In the genomic region with DNA sequence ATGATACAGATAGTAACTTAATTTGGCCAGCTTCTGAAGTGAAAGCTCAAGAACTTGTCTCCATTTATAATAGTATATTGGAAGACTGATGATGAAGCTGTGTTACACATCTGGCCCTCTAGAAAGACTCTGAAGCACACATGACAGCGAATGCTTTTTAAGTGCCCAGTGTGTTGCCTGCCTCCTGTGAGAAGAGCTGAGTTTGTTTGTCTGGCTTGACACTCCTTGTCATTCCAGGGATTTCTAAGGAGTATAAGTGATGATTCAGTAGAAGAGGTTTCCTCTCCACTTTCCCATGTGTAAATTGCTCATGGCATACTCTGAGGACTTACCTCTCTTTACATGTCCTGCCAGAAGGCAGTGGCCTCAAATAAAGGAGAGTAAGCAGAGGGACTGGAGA, we compare ENCODE assay signal across 16 cellular contexts. TPM values are rescaled to one million over a fixed set of nuclear protein-coding genes. Genes with fewer than 3 reads are reported as not detected.
DNase-seq lines count a peak whose midpoint lies in the region; ATAC-seq and TF ChIP-seq lines count a peak whose summit lies in the region.
"Had no signal": no experiment of that assay in that cellular context is flagged by ENCODE, and none has a peak within 500 bp of the region (broad histone marks: within the 10 kb centered on the region; RNA-seq: fewer than 3 reads in every experiment).

No MANE protein-coding gene starts in this region.

- no peaks in the 10 kb centered on the region for H3K9me3 ChIP-seq in aorta (ENCODE audit: control insufficient read depth, low read length)
- H3K9me3 ChIP-seq: esophagus muscularis mucosa, upper lobe of left lung had no signal

- peak overlapping the region in 1 of 3 experiments; percentile 1 for H3K4me3 Mint-ChIP-seq in nephron
- H3K4me3 Mint-ChIP-seq in activated CD8-positive, alpha-beta memory T cell treated with anti-CD3 and anti-CD28 coated beads, Interleukin-2, amount 10 ng/mL, durations not matched to agents 7 days and 5 days = no peak overlapping the region
- H3K4me3 Mint-ChIP-seq: activated naive CD4-positive, alpha-beta T cell treated with anti-CD3 and anti-CD28 coated beads, Interleukin-2, amount 10 ng/mL, durations not matched to agents 7 days and 5 days; mesothelial cell of epicardium; WTC11 had no signal

- no peaks in the 10 kb centered on the region for H3K27me3 Mint-ChIP-seq in nephron (ENCODE audit: low read depth)
- no peaks in the 10 kb centered on the region for H3K27me3 Mint-ChIP-seq in activated CD8-positive, alpha-beta memory T cell treated with anti-CD3 and anti-CD28 coated beads, Interleukin-2, amount 10 ng/mL, durations not matched to agents 7 days and 5 days

- H3K27ac ChIP-seq in aorta (ENCODE audit: low read depth in 1 of 2, low read length in 2 of 2) = no peak overlapping the region
- H3K27ac ChIP-seq: BLaER1, esophagus muscularis mucosa, upper lobe of left lung had no signal

- CTCF ChIA-PET in activated CD8-positive, alpha-beta memory T cell treated with anti-CD3 and anti-CD28 coated beads, Interleukin-2, amount 10 ng/mL, durations not matched to agents 7 days and 5 days (lab: Charles Lee) = no interaction called here

- H3K4me1 ChIP-seq in aorta (ENCODE audit: control insufficient read depth in 1 of 2, insufficient read depth in 2 of 2, low read length in 2 of 2) = no peaks in the 10 kb centered on the region

- H3K36me3 Mint-ChIP-seq in nephron (ENCODE audit: low read depth) = peaks cover 87% of the 10 kb centered on the region
- peaks cover 21% of the 10 kb centered on the region for H3K36me3 Mint-ChIP-seq in activated CD8-positive, alpha-beta memory T cell treated with anti-CD3 and anti-CD28 coated beads, Interleukin-2, amount 10 ng/mL, durations not matched to agents 7 days and 5 days

- no peak for TF ChIP-seq CTCF in AG10803 (conservative IDR thresholded peaks at IDR 0.05; ENCODE audit: low read length)
- TF ChIP-seq CTCF in epithelial cell of esophagus (IDR thresholded peaks at IDR 0.05; ENCODE audit: insufficient read depth, low read depth, low read length, missing control alignments) = no peak
- no peak for TF ChIP-seq CTCF in nephron (IDR thresholded peaks at IDR 0.05; ENCODE audit: unreplicated experiment in 3 of 3)

- no peak overlapping the region for H3K4me3 ChIP-seq in AG10803 (ENCODE audit: low read length)
- no peak overlapping the region for H3K4me3 ChIP-seq in epithelial cell of esophagus (ENCODE audit: low read length)
- no peak overlapping the region for H3K4me3 ChIP-seq in aorta (ENCODE audit: low read length in 2 of 2)
- H3K4me3 ChIP-seq: BLaER1, esophagus muscularis mucosa, upper lobe of left lung had no signal

- H3K36me3 ChIP-seq in aorta (ENCODE audit: control insufficient read depth in 1 of 2, insufficient read depth in 2 of 2, low read length in 1 of 2) = peaks cover 1 to 5% of the 10 kb centered on the region in 2 donors

- peak overlapping the region in 2 of 3 experiments; percentile 78 for H3K27ac Mint-ChIP-seq in nephron
- H3K27ac Mint-ChIP-seq in activated CD8-positive, alpha-beta memory T cell treated with anti-CD3 and anti-CD28 coated beads, Interleukin-2, amount 10 ng/mL, durations not matched to agents 7 days and 5 days = no peak overlapping the region
- H3K27ac Mint-ChIP-seq: activated naive CD4-positive, alpha-beta T cell treated with anti-CD3 and anti-CD28 coated beads, Interleukin-2, amount 10 ng/mL, durations not matched to agents 7 days and 5 days; mesothelial cell of epicardium had no signal

- ATAC-seq in activated CD8-positive, alpha-beta memory T cell treated with anti-CD3 and anti-CD28 coated beads, Interleukin-2, amount 10 ng/mL, durations not matched to agents 7 days and 5 days = no peak
- no peak for ATAC-seq in aorta (ENCODE audit: low FRiP score)
- ATAC-seq: WTC11 had no signal

- peaks cover 6% of the 10 kb centered on the region for H3K4me1 Mint-ChIP-seq in nephron
- H3K4me1 Mint-ChIP-seq in activated CD8-positive, alpha-beta memory T cell treated with anti-CD3 and anti-CD28 coated beads, Interleukin-2, amount 10 ng/mL, durations not matched to agents 7 days and 5 days = peaks cover 8% of the 10 kb centered on the region

- no peaks in the 10 kb centered on the region for H3K9me3 Mint-ChIP-seq in nephron
- peaks cover 5% of the 10 kb centered on the region for H3K9me3 Mint-ChIP-seq in activated CD8-positive, alpha-beta memory T cell treated with anti-CD3 and anti-CD28 coated beads, Interleukin-2, amount 10 ng/mL, durations not matched to agents 7 days and 5 days (ENCODE audit: low read depth)
- H3K9me3 Mint-ChIP-seq: activated naive CD4-positive, alpha-beta T cell treated with anti-CD3 and anti-CD28 coated beads, Interleukin-2, amount 10 ng/mL, durations not matched to agents 7 days and 5 days; mesothelial cell of epicardium; WTC11 had no signal

- DNase-seq in AG10803 (ENCODE audit: low read depth) (peak; percentile 83), NCI-H226 (peak; percentile 68), epithelial cell of esophagus (ENCODE audit: low read depth) (peak; percentile 78), NOMO-1 treated with DMSO at 0.1 percent for 48 hours (lab: John Stamatoyannopoulos, UW; ENCODE audit: unreplicated experiment) (no peak), aorta (no peak)
- no peak for DNase-seq in activated naive CD4-positive, alpha-beta T cell treated with Interleukin-2 at 50 U/mL for 16 hours
- no peak for DNase-seq in activated CD8-positive, alpha-beta memory T cell treated with anti-CD3 and anti-CD28 coated beads, Interleukin-2, amount 10 ng/mL, durations not matched to agents 7 days and 5 days
- DNase-seq: activated naive CD4-positive, alpha-beta T cell treated with anti-CD3 and anti-CD28 coated beads, Interleukin-2, amount 10 ng/mL, durations not matched to agents 7 days and 5 days; NCI-H2029; stimulated activated CD4-positive, alpha-beta T cell treated with anti-CD3 and anti-CD28 coated beads, Interleukin-1b, Interleukin-23, amount 100 ng/mL, for 48 hours; upper lobe of left lung had no signal

- H3K27me3 ChIP-seq in aorta (ENCODE audit: control insufficient read depth in 1 of 2, insufficient read depth in 2 of 2, low read length in 1 of 2) = no peaks in the 10 kb centered on the region
- H3K27me3 ChIP-seq: BLaER1, esophagus muscularis mucosa, upper lobe of left lung had no signal

- WGBS in aorta, 2 donors = 100% methylated on average over 1 of the region's 1 CpG

- intact Hi-C loops in aorta (cut with DNase I) = no loop called here

RNA-seq across cellular contexts. Expression of gene LRRTM2, which starts 30.4 kb away (rescaled TPM):
- total RNA-seq in activated CD8-positive, alpha-beta memory T cell treated with anti-CD3 and anti-CD28 coated beads, Interleukin-2, amount 10 ng/mL, durations not matched to agents 7 days and 5 days = under 1 TPM in 1 of 2 experiments, not detected in 1; 0.02 TPM
- under 1 TPM; 0.24 to 0.36 TPM for total RNA-seq in aorta
- polyA plus RNA-seq in aorta = under 1 TPM in 1 of 2 donors, not detected in 1; 0.31 TPM
- total RNA-seq: WTC11 had no signal

Comparison
In these comparisons a context has a peak if more than half of its experiments do, and no peak if none do; other contexts are left out.
1. DNase-seq: peak in AG10803 (single experiment), NCI-H226 (single experiment) and epithelial cell of esophagus (single experiment); none in activated naive CD4-positive, alpha-beta T cell treated with Interleukin-2 at 50 U/mL for 16 hours (single experiment), NOMO-1 treated with DMSO at 0.1 percent for 48 hours (single experiment), activated CD8-positive, alpha-beta memory T cell treated with anti-CD3 and anti-CD28 coated beads, Interleukin-2, amount 10 ng/mL, durations not matched to agents 7 days and 5 days (single experiment) and aorta (0 of 2).